8 cellular contexts compared by ENCODE assay signal in genomic region chr12:46386877-46387629, GRCh38. TPM values are rescaled to one million over a fixed set of nuclear protein-coding genes. Genes with fewer than 3 reads are reported as not detected.
DNase-seq lines count a peak whose midpoint lies in the region; ATAC-seq and TF ChIP-seq lines count a peak whose summit lies in the region.

No MANE protein-coding gene starts in this region.

- ATAC-seq in HG02610 (IDR thresholded peaks at IDR 0.05; ENCODE audit: unreplicated experiment): peak; percentile 27
- peak in 1 of 2 donors; percentile 19 for ATAC-seq in gastrocnemius medialis

- peaks cover 45% of the 10 kb centered on the region for H3F3A ChIP-seq in PC-9 (ENCODE audit: insufficient read depth, low read depth)

- H3K79me2 ChIP-seq in PC-9 (ENCODE audit: low read depth): peaks cover 31% of the 10 kb centered on the region

- POLR2A ChIA-PET in PC-9 (lab: Charles Lee; ENCODE audit: unreplicated experiment): interaction anchor here (0.6 to 0.7 kb wide), 3 partner anchors 12 to 69 kb away, joined by 5 to 8 read pairs (median 7); no protein-coding TSS in a partner anchor

- H3K36me3 ChIP-seq in PC-9 (ENCODE audit: low read depth) (peaks cover 28% of the 10 kb centered on the region), gastrocnemius medialis (no peaks in the 10 kb centered on the region)

- H3K4me1 ChIP-seq in PC-9 (replicated peaks; ENCODE audit: insufficient read depth) (peaks cover 50% of the 10 kb centered on the region), gastrocnemius medialis (peaks cover 44 to 73% of the 10 kb centered on the region in 2 donors)

- in situ Hi-C loops in gastrocnemius medialis (cut with MboI; ENCODE audit: low sequenced_read_pairs in 4 of 4): loop anchor here in 2 of 4 donors (10.0 to 25.0 kb wide), 2 partner anchors 168 to 175 kb away; no protein-coding TSS in a partner anchor

- no peaks in the 10 kb centered on the region for H3K9me2 ChIP-seq in PC-9 (ENCODE audit: insufficient read depth)

- H3K27me3 ChIP-seq in PC-9 (ENCODE audit: insufficient read depth, low read depth) (no peaks in the 10 kb centered on the region), gastrocnemius medialis (no peaks in the 10 kb centered on the region)

- peak in 1 of 2 donors; percentile 11 for TF ChIP-seq POLR2A in gastrocnemius medialis (IDR thresholded peaks at IDR 0.05)

- no peak overlapping the region for H2AFZ ChIP-seq in PC-9

- no peak for TF ChIP-seq CTCF in GM12865 (IDR thresholded peaks at IDR 0.05; ENCODE audit: insufficient read depth, low read depth, low read length, missing control alignments)
- TF ChIP-seq CTCF in PC-9 (conservative IDR thresholded peaks at IDR 0.05): no peak
- TF ChIP-seq CTCF in fibroblast of pulmonary artery (IDR thresholded peaks at IDR 0.05; ENCODE audit: low read length, missing control alignments): no peak
- TF ChIP-seq CTCF in gastrocnemius medialis (IDR thresholded peaks at IDR 0.05 in 4 of 5, conservative IDR thresholded peaks at IDR 0.05 in 1 of 5): no peak

- H4K20me1 ChIP-seq in PC-9 (ENCODE audit: insufficient read depth): no peaks in the 10 kb centered on the region

- H3K9me3 ChIP-seq in PC-9 (ENCODE audit: insufficient read depth, low read depth) (no peaks in the 10 kb centered on the region), gastrocnemius medialis (no peaks in the 10 kb centered on the region)

- H3K4me2 ChIP-seq in PC-9: peak overlapping the region; percentile 96

- BruUV-seq in PC-9 (replicated peaks; lab: Mats Ljungman, UMichigan): no TSS peak

- CTCF ChIA-PET in PC-9 (lab: Charles Lee): interaction anchor here (1.3 kb wide), 1 partner anchor 262 kb away, joined by 6 read pairs; no protein-coding TSS in a partner anchor

- peak overlapping the region; percentile 85 for H3K4me3 ChIP-seq in GM12865 (ENCODE audit: low read depth, low read length)
- H3K4me3 ChIP-seq in PC-9: peak overlapping the region; percentile 92; the same call in 1 of the 2 replicates
- peak overlapping the region; percentile 28 for H3K4me3 ChIP-seq in fibroblast of pulmonary artery (replicated peaks; ENCODE audit: low read depth, low read length)
- peak overlapping the region; percentile 29 to 45 (median 36) for H3K4me3 ChIP-seq in gastrocnemius medialis

- peak; percentile 84 for DNase-seq in GM12865 (ENCODE audit: low read depth)
- peak in 1 of 2 experiments; percentile 50 for DNase-seq in PC-9
- peak; percentile 82 for DNase-seq in fibroblast of pulmonary artery (ENCODE audit: low read depth)
- peak in 1 of 2 donors; percentile 62 for DNase-seq in gastrocnemius medialis
- no peak for DNase-seq in stimulated activated CD4-positive, alpha-beta T cell treated with anti-CD3 and anti-CD28 coated beads, Interleukin-4, amount 100 ng/mL, for 24 hours
- DNase-seq in activated CD4-positive, CD25-positive, alpha-beta regulatory T cell treated with anti-CD3 and anti-CD28 coated beads, Interleukin-2, amount 50 U/mL, for 72 hours: no peak
- no peak for DNase-seq in DMS114 treated with DMSO at 0.1 percent for 48 hours (lab: John Stamatoyannopoulos, UW; ENCODE audit: unreplicated experiment)

- intact Hi-C loops in PC-9 (cut with micrococcal nuclease; ENCODE audit: unreplicated experiment): no loop called here
- intact Hi-C loops in gastrocnemius medialis (cut with DNase I; ENCODE audit: low total_unique reads): no loop called here

- peak overlapping the region; percentile 97 for H3K27ac ChIP-seq in PC-9
- H3K27ac ChIP-seq in gastrocnemius medialis: peak overlapping the region; percentile 92 to 98 (median 96)

RNA-seq across cellular contexts. Expression of gene SLC38A2, which starts 14.5 kb away (rescaled TPM):
- total RNA-seq in PC-9 (2021) (193 and 322 TPM in 2 replicates), gastrocnemius medialis (100 to 1,000 TPM; 260 to 853 (median 400) TPM)

Comparison
In these comparisons a context has a peak if more than half of its experiments do, and no peak if none do; other contexts are left out.
1. DNase-seq: peak in GM12865 (single experiment) and fibroblast of pulmonary artery (single experiment); none in stimulated activated CD4-positive, alpha-beta T cell treated with anti-CD3 and anti-CD28 coated beads, Interleukin-4, amount 100 ng/mL, for 24 hours (single experiment), activated CD4-positive, CD25-positive, alpha-beta regulatory T cell treated with anti-CD3 and anti-CD28 coated beads, Interleukin-2, amount 50 U/mL, for 72 hours (single experiment) and DMS114 treated with DMSO at 0.1 percent for 48 hours (single experiment).
2. H3K4me3 ChIP-seq: peak in every context shown above with its lines; median percentile 92 in PC-9; 85 in GM12865; 36 in gastrocnemius medialis; 28 in fibroblast of pulmonary artery.